Comparison of ENCODE assay signal across 16 cellular contexts in genomic region chr2:138391956-138392355, GRCh38.
"Had no signal": no experiment of that assay in that cellular context is flagged by ENCODE, and none has a peak within 500 bp of the region (broad histone marks: within the 10 kb centered on the region; RNA-seq: fewer than 3 reads in every experiment).

No MANE protein-coding gene starts in this region.

- H3K4me2 ChIP-seq: smooth muscle cell had no signal

- DNase-seq: activated CD4-positive, alpha-beta memory T cell treated with anti-CD3 and anti-CD28 coated beads, Interleukin-2, amount 10 ng/mL, durations not matched to agents 7 days and 5 days; activated CD4-positive, alpha-beta T cell treated with anti-CD3 and anti-CD28 coated beads for 36 hours; activated gamma-delta T cell treated with Interleukin-2 at 50 U/mL for 16 hours; activated naive CD8-positive, alpha-beta T cell treated with anti-CD3 and anti-CD28 coated beads for 36 hours; activated T-cell treated with anti-CD3 and anti-CD28 coated beads, Interleukin-2, amount 50 U/mL, for 72 hours; hypothalamus; left cardiac atrium; lower lobe of right lung; naive thymus-derived CD8-positive, alpha-beta T cell; posterior cingulate gyrus; right cardiac atrium; tibial artery; WERI-Rb-1 had no signal

- H3K36me3 ChIP-seq: cardiac muscle cell, lower lobe of right lung, neutrophil, tibial artery, WERI-Rb-1 had no signal

- H3K4me1 ChIP-seq: lower lobe of right lung had no signal

- H3K27me3 ChIP-seq: cardiac muscle cell, neutrophil, tibial artery had no signal

- H3K4me3 ChIP-seq: cardiac muscle cell, lower lobe of right lung, smooth muscle cell, tibial artery had no signal

- H3K27ac ChIP-seq: cardiac muscle cell, lower lobe of right lung, neutrophil, tibial artery, WERI-Rb-1 had no signal

- H3K9me3 ChIP-seq: lower lobe of right lung, neutrophil, tibial artery had no signal
